Comparison of ENCODE assay signal across 16 cellular contexts in the genomic region with DNA sequence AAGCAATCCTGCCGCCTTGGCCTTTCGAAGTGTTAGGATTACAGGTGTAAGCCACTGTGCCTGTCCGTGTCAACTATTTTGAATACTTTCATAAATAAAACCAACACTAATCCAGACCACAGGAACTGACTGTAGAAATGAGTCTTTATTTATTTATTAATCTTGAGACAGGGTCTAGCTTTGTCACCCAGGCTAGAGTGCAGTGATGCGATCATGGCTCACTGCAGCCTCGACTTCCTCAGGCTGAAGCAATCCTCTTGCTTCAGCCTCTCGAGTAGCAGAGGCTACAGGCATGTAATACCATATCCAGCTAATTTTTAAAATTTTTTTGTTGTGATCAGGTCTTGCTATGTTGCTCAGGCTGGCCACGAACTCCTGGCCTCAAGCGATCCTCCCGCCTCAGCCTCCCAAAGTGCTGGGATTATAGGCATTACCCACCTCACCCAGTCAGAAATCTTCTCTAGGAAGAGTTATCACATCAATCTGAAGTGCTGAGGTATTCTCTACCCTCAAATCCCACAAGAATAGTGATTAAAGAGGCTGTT. TPM values are rescaled to one million over a fixed set of nuclear protein-coding genes. Genes with fewer than 3 reads are reported as not detected.
DNase-seq lines count a peak whose midpoint lies in the region; ATAC-seq, FAIRE-seq and TF ChIP-seq lines count a peak whose summit lies in the region.
"Had no signal": no experiment of that assay in that cellular context is flagged by ENCODE, and none has a peak within 500 bp of the region (broad histone marks: within the 10 kb centered on the region; RNA-seq: fewer than 3 reads in every experiment).

No MANE protein-coding gene starts in this region.

- H3K36me3 ChIP-seq in IMR-90 (ENCODE audit: control insufficient read depth, insufficient read depth, low read length) (peaks cover 12% of the 10 kb centered on the region), K562 (ENCODE audit: control insufficient read depth, insufficient read depth, low read length) (peaks cover 28% of the 10 kb centered on the region), SJCRH30 (peaks cover 7% of the 10 kb centered on the region)

- TF ChIP-seq POLR2A in IMR-90 (IDR thresholded peaks at IDR 0.05; ENCODE audit: low read depth, low read length) (no peak), K562 (conservative IDR thresholded peaks at IDR 0.05) (no peak)

- H4K91ac ChIP-seq in IMR-90 (ENCODE audit: insufficient read depth, low read depth, low read length), result peak overlapping the region; percentile 8; the same call in 1 of the 2 replicates

- H3K4me3 ChIP-seq in IMR-90 (ENCODE audit: insufficient read depth, low read depth, low read length) (no peak overlapping the region), K562 (no peak overlapping the region), SJCRH30 (no peak overlapping the region)

- no peaks in the 10 kb centered on the region for H3K27me3 ChIP-seq in IMR-90 (ENCODE audit: control insufficient read depth, insufficient read depth, low read length)
- no peaks in the 10 kb centered on the region for H3K27me3 ChIP-seq in K562 (ENCODE audit: control insufficient read depth in 2 of 2, insufficient read depth in 2 of 2, low read length in 2 of 2)
- H3K27me3 ChIP-seq in SJCRH30, result no peaks in the 10 kb centered on the region

- H2BK20ac ChIP-seq in IMR-90 (ENCODE audit: low read depth, low read length), result 0 out of 2 replicates have a peak overlapping the region, but pooled peaks have one; percentile 24

- ATAC-seq in IMR-90 (ENCODE audit: low read depth) (no peak), K562 (no peak)
- no peak for ATAC-seq in stimulated activated effector memory CD8-positive, alpha-beta T cell treated with anti-CD3 and anti-CD28 coated beads, Interleukin-12 subunit alpha, Interleukin-12 subunit beta, amount 100 ng/mL, for 72 hours

- peak overlapping the region; percentile 59; the same call in 1 of the 2 replicates for H2AK5ac ChIP-seq in IMR-90 (ENCODE audit: low read depth, low read length)

- H3K9me3 ChIP-seq in IMR-90 (ENCODE audit: control insufficient read depth, insufficient read depth, low read length) (no peaks in the 10 kb centered on the region), K562 (replicated peaks; ENCODE audit: control insufficient read depth, insufficient read depth, low read depth, low read length) (no peaks in the 10 kb centered on the region), SJCRH30 (replicated peaks) (no peaks in the 10 kb centered on the region)
- H3K9me3 ChIP-seq: Caco-2 had no signal

- H3K4me1 ChIP-seq in IMR-90 (ENCODE audit: control insufficient read depth, insufficient read depth, low read length) (peaks cover 15% of the 10 kb centered on the region), K562 (replicated peaks in 1 of 2; ENCODE audit: control insufficient read depth in 2 of 2, insufficient read depth in 2 of 2, low read length in 2 of 2) (peaks cover 0 to 6% of the 10 kb centered on the region in 2 experiments; a peak in 3 of 5 replicates), SJCRH30 (peaks cover 17% of the 10 kb centered on the region)

- peak overlapping the region; percentile 7; the same call in 1 of the 2 replicates for H4K5ac ChIP-seq in IMR-90 (ENCODE audit: low read depth, low read length)

- peak overlapping the region; percentile 9; the same call in 1 of the 2 replicates for H3K18ac ChIP-seq in IMR-90 (ENCODE audit: low read depth, low read length)

- H4K8ac ChIP-seq in IMR-90 (ENCODE audit: low read depth in 2 of 2, low read length in 2 of 2), result peak overlapping the region in 1 of 2 experiments; percentile 41; a peak in 2 of 4 replicates

- peak overlapping the region; percentile 64 for H3K27ac Mint-ChIP-seq in activated T-cell treated with anti-CD3 and anti-CD28 coated beads, Interleukin-2, amount 50 U/mL, for 24 hours
- peak overlapping the region; percentile 40 for H3K27ac Mint-ChIP-seq in stimulated activated effector memory CD8-positive, alpha-beta T cell treated with anti-CD3 and anti-CD28 coated beads, Interleukin-12 subunit alpha, Interleukin-12 subunit beta, amount 100 ng/mL, for 72 hours

- no peak overlapping the region for H3K4me3 Mint-ChIP-seq in activated T-cell treated with anti-CD3 and anti-CD28 coated beads, Interleukin-2, amount 50 U/mL, for 24 hours
- no peak overlapping the region for H3K4me3 Mint-ChIP-seq in stimulated activated effector memory CD8-positive, alpha-beta T cell treated with anti-CD3 and anti-CD28 coated beads, Interleukin-12 subunit alpha, Interleukin-12 subunit beta, amount 100 ng/mL, for 72 hours

- no peaks in the 10 kb centered on the region for H3K27me3 Mint-ChIP-seq in activated T-cell treated with anti-CD3 and anti-CD28 coated beads, Interleukin-2, amount 50 U/mL, for 24 hours

- peak overlapping the region; percentile 35; the same call in 1 of the 2 replicates for H3K23ac ChIP-seq in IMR-90 (ENCODE audit: low read depth, low read length)

- CTCF ChIA-PET in IMR-90 (lab: Yijun Ruan, JAX) (interaction anchor here (0.5 kb wide), 1 partner anchor 97 kb away, joined by 3 read pairs; no protein-coding TSS in a partner anchor), K562 (lab: Yijun Ruan, JAX; ENCODE audit: low intra/inter-chr PET ratio) (no interaction called here)

- H3K9me1 ChIP-seq in IMR-90 (ENCODE audit: insufficient read depth, low read length) (peaks cover 13% of the 10 kb centered on the region; the same call in 1 of the 2 replicates), K562 (ENCODE audit: control insufficient read depth, insufficient read depth, low read length) (peaks cover 3% of the 10 kb centered on the region)

- intact Hi-C loops in IMR-90 (cut with micrococcal nuclease) (no loop called here), K562 (cut with micrococcal nuclease) (no loop called here)

- H3K36me3 Mint-ChIP-seq in activated T-cell treated with anti-CD3 and anti-CD28 coated beads, Interleukin-2, amount 50 U/mL, for 24 hours (ENCODE audit: low read depth), result peaks cover 28% of the 10 kb centered on the region
- peaks cover 51% of the 10 kb centered on the region for H3K36me3 Mint-ChIP-seq in stimulated activated effector memory CD8-positive, alpha-beta T cell treated with anti-CD3 and anti-CD28 coated beads, Interleukin-12 subunit alpha, Interleukin-12 subunit beta, amount 100 ng/mL, for 72 hours

- no peaks in the 10 kb centered on the region for H3K9me3 Mint-ChIP-seq in activated T-cell treated with anti-CD3 and anti-CD28 coated beads, Interleukin-2, amount 50 U/mL, for 24 hours
- no peaks in the 10 kb centered on the region for H3K9me3 Mint-ChIP-seq in stimulated activated effector memory CD8-positive, alpha-beta T cell treated with anti-CD3 and anti-CD28 coated beads, Interleukin-12 subunit alpha, Interleukin-12 subunit beta, amount 100 ng/mL, for 72 hours

- 0 out of 3 replicates have a peak overlapping the region, but pooled peaks have one; percentile 48 for H2BK15ac ChIP-seq in IMR-90 (ENCODE audit: low read depth, low read length)

- H3K9ac ChIP-seq in IMR-90 (ENCODE audit: low read depth, low read length) (no peak overlapping the region), K562 (ENCODE audit: insufficient read depth in 1 of 2, low read depth in 2 of 2, low read length in 2 of 2) (no peak overlapping the region)

- H3K27ac ChIP-seq in IMR-90 (ENCODE audit: insufficient read depth, low read length), result no peak overlapping the region
- H3K27ac ChIP-seq in K562 (ENCODE audit: extremely low read depth, low read depth, low read length), result no peak overlapping the region
- H3K27ac ChIP-seq in SJCRH30, result no peak overlapping the region

- no peak overlapping the region for H2AFZ ChIP-seq in IMR-90 (replicated peaks; ENCODE audit: low read length, poor library complexity)
- H2AFZ ChIP-seq in K562 (ENCODE audit: low read depth, low read length), result no peak overlapping the region

- peaks cover 3% of the 10 kb centered on the region; the same call in 1 of the 2 replicates for H4K20me1 ChIP-seq in IMR-90 (ENCODE audit: insufficient read depth, low read length)
- no peaks in the 10 kb centered on the region; the same call in 1 of the 2 replicates for H4K20me1 ChIP-seq in K562 (replicated peaks; ENCODE audit: control insufficient read depth, insufficient read depth, low read length)

- H3K4me2 ChIP-seq in IMR-90 (ENCODE audit: low read depth, low read length) (no peak overlapping the region), K562 (ENCODE audit: insufficient read depth, low read length) (no peak overlapping the region)

- BruUV-seq in IMR-90 (replicated peaks; lab: Mats Ljungman, UMichigan), result no TSS peak
- no TSS peak for BruUV-seq in K562 (replicated peaks; lab: Mats Ljungman, UMichigan)

- H3K79me1 ChIP-seq in IMR-90 (ENCODE audit: low read depth in 1 of 2, low read length in 2 of 2), result peaks cover 40 to 69% of the 10 kb centered on the region in 2 experiments

- TF ChIP-seq RAD21 in IMR-90 (IDR thresholded peaks at IDR 0.05; ENCODE audit: low read length), result no peak
- TF ChIP-seq RAD21 in K562 (CRISPR knock-in tag; conservative IDR thresholded peaks at IDR 0.05 in 1 of 2, IDR thresholded peaks at IDR 0.05 in 1 of 2), result no peak

- DNase-seq in activated T-cell treated with anti-CD3 and anti-CD28 coated beads, Interleukin-2, amount 50 U/mL, for 24 hours, result no peak
- DNase-seq in activated T-cell treated with anti-CD3 and anti-CD28 coated beads, Interleukin-2, amount 50 U/mL, for 48 hours, result no peak
- DNase-seq in IMR-90, result peak; percentile 29
- DNase-seq in K562 (ENCODE audit: extremely low read depth in 1 of 4, low spot score in 3 of 4), result no peak
- no peak for DNase-seq in stimulated activated effector memory CD8-positive, alpha-beta T cell treated with anti-CD3 and anti-CD28 coated beads, Interleukin-12 subunit alpha, Interleukin-12 subunit beta, amount 100 ng/mL, for 72 hours (ENCODE audit: low spot score in 2 of 2)
- no peak for DNase-seq in GM19238 (ENCODE audit: insufficient read length, low spot score)
- DNase-seq in SJCRH30, result no peak
- DNase-seq in activated gamma-delta T cell (lab: John Stamatoyannopoulos, UW), result no peak
- DNase-seq: C1 segment of cervical spinal cord, Caco-2, DMS53, H7, Kasumi-1, NCI-H187 treated with DMSO at 0.1 percent for 48 hours, NCI-H446 had no signal

- H3K4ac ChIP-seq in IMR-90 (ENCODE audit: low read depth, low read length), result peak overlapping the region; percentile 57; the same call in 1 of the 2 replicates

- no CpG with 5 or more reads among the region's 9 CpGs for WGBS in IMR-90 (ENCODE audit: extremely low coverage in 2 of 2, insufficient read length in 1 of 2), 2 experiments
- 91% methylated on average over 9 of the region's 9 CpGs for WGBS in K562 (ENCODE audit: insufficient coverage, low coverage, missing lambda C conversion rate)

- H3K56ac ChIP-seq in IMR-90 (ENCODE audit: extremely low read depth, insufficient read depth, low read length), result no peak overlapping the region; the same call in 1 of the 2 replicates

- H2BK5ac ChIP-seq in IMR-90 (ENCODE audit: low read depth, low read length, poor library complexity, severe bottlenecking), result peak overlapping the region; percentile 38

- H2AK9ac ChIP-seq in IMR-90 (replicated peaks; ENCODE audit: low read depth, low read length, poor library complexity), result no peak overlapping the region

- TF ChIP-seq CTCF in IMR-90 (conservative IDR thresholded peaks at IDR 0.05; ENCODE audit: low read depth, low read length) (no peak), K562 (IDR thresholded peaks at IDR 0.05 in 2 of 3, conservative IDR thresholded peaks at IDR 0.05 in 1 of 3; ENCODE audit: insufficient read depth in 2 of 3, low read depth in 1 of 3, low read length in 3 of 3) (no peak)

- POLR2A ChIA-PET in IMR-90 (lab: Charles Lee; ENCODE audit: unreplicated experiment), result no interaction called here
- POLR2A ChIA-PET in K562 (lab: Yijun Ruan, JAX), result no interaction called here

- H2BK120ac ChIP-seq in IMR-90 (ENCODE audit: low read depth, low read length), result peak overlapping the region; percentile 54; the same call in 1 of the 2 replicates

- H3K79me2 ChIP-seq in K562 (ENCODE audit: control insufficient read depth, insufficient read depth, low read length), result no peaks in the 10 kb centered on the region

- H3K4me1 Mint-ChIP-seq in activated T-cell treated with anti-CD3 and anti-CD28 coated beads, Interleukin-2, amount 50 U/mL, for 24 hours (ENCODE audit: low read depth), result peaks cover 2% of the 10 kb centered on the region
- no peaks in the 10 kb centered on the region for H3K4me1 Mint-ChIP-seq in stimulated activated effector memory CD8-positive, alpha-beta T cell treated with anti-CD3 and anti-CD28 coated beads, Interleukin-12 subunit alpha, Interleukin-12 subunit beta, amount 100 ng/mL, for 72 hours

- in situ Hi-C loops in IMR-90 (cut with MboI; ENCODE audit: low sequenced_read_pairs), result no loop called here
- in situ Hi-C loops in K562 (cut with MboI), result no loop called here

- dilution Hi-C loops in IMR-90 (cut with HindIII; ENCODE audit: low sequenced_read_pairs, unreplicated experiment), result no loop called here

- no peak for TF ChIP-seq EP300 in K562 (IDR thresholded peaks at IDR 0.05; ENCODE audit: low read length)

- FAIRE-seq in K562 (lab: Jason Lieb, UNC), result no peak
- FAIRE-seq: GM12891 had no signal

- peak overlapping the region; percentile 55 for H3K14ac ChIP-seq in IMR-90 (replicated peaks; ENCODE audit: low read depth, low read length)

RNA-seq across cellular contexts. Expression of a gene that starts 21.7 kb away (rescaled TPM):
- total RNA-seq in IMR-90 (2012; rRNA removed) (3.2 and 3.3 TPM in 2 replicates), K562 (2014; rRNA removed) (19.9 and 27.8 TPM in 2 replicates), K562 (2014; rRNA removed; fragmentation: Illumina TruSeq; extraction: Trizol) (3.3 and 3.7 TPM in 2 replicates), K562 (2015; rRNA removed; fragmentation: Illumina TruSeq; extraction: Trizol) (8.0 and 8.3 TPM in 2 replicates), K562 (2021) (17.8 and 20.9 TPM in 2 replicates)
- polyA plus RNA-seq in IMR-90 (2012; rRNA removed) (5.8 and 7.5 TPM in 2 replicates), K562 (2011; rRNA removed) (10.9 and 15.9 TPM in 2 replicates), K562 (2014; fragmentation: Illumina TruSeq; extraction: Trizol) (8.1 and 13.6 TPM in 2 replicates), K562 (2014; fragmentation: Nextera tagmentation; extraction: Ambion mirVana) (under 1 TPM; 0.17 to 0.32 TPM), K562 (2014; rRNA removed) (10.3 and 15.5 TPM in 2 replicates)
- polyA plus RNA-seq in IMR-90 (2012; cell fraction: cytosol; rRNA removed), result 3.2 and 10.3 TPM in 2 replicates
- polyA plus RNA-seq in IMR-90 (2012; cell fraction: nucleus; rRNA removed; ENCODE audit: low replicate concordance), result 3.8 and 21.9 TPM in 2 replicates
- 6.0 and 32.3 TPM in 2 replicates for total RNA-seq in K562 (2011; cell fraction: chromatin; rRNA removed; ENCODE audit: low replicate concordance)
- 25.7 and 37.9 TPM in 2 replicates for total RNA-seq in K562 (2011; cell fraction: nucleolus; rRNA removed)
- total RNA-seq in K562 (2011; cell fraction: nucleoplasm; rRNA removed), result 15.3 and 20.1 TPM in 2 replicates
- polyA plus RNA-seq in K562 (2011; cell fraction: cytosol; rRNA removed), result 14.2 and 28.7 TPM in 2 replicates
- 22.8 and 30.9 TPM in 2 replicates for polyA plus RNA-seq in K562 (2011; cell fraction: nucleus; rRNA removed)
- 16.0 and 21.8 TPM in 2 replicates for polyA plus RNA-seq in K562 (2012)
- polyA minus RNA-seq in K562 (2011; rRNA and poly(A)+ RNA removed), result 11.8 and 19.8 TPM in 2 replicates
- polyA minus RNA-seq in K562 (2011; cell fraction: cytosol; rRNA and poly(A)+ RNA removed), result 18.6 and 24.7 TPM in 2 replicates
- 21.7 and 22.7 TPM in 2 replicates for polyA minus RNA-seq in K562 (2011; cell fraction: nucleus; rRNA and poly(A)+ RNA removed)
- 1.3 and 1.9 TPM in 2 replicates for total RNA-seq in SJCRH30 (2014; rRNA removed; shearing (Covaris generic))

RNA-seq across cellular contexts. Expression of a gene that starts 46.2 kb away (rescaled TPM):
- 3.3 and 4.5 TPM in 2 replicates for total RNA-seq in IMR-90 (2012; rRNA removed)
- 16.8 and 17.2 TPM in 2 replicates for polyA plus RNA-seq in IMR-90 (2012; rRNA removed)
- polyA plus RNA-seq in IMR-90 (2012; cell fraction: cytosol; rRNA removed), result 13.6 and 18.3 TPM in 2 replicates
- polyA plus RNA-seq in IMR-90 (2012; cell fraction: nucleus; rRNA removed; ENCODE audit: low replicate concordance), result 34.8 and 65.2 TPM in 2 replicates
- total RNA-seq in K562 (2011; cell fraction: chromatin; rRNA removed; ENCODE audit: low replicate concordance), result 15.4 and 51.0 TPM in 2 replicates
- 25.4 and 38.4 TPM in 2 replicates for total RNA-seq in K562 (2011; cell fraction: nucleolus; rRNA removed)
- 20.2 and 22.1 TPM in 2 replicates for total RNA-seq in K562 (2011; cell fraction: nucleoplasm; rRNA removed)
- total RNA-seq in K562 (2014; rRNA removed), result 6.3 and 7.0 TPM in 2 replicates
- 2.7 and 4.3 TPM in 2 replicates for total RNA-seq in K562 (2014; rRNA removed; fragmentation: Illumina TruSeq; extraction: Trizol)
- total RNA-seq in K562 (2015; rRNA removed; fragmentation: Illumina TruSeq; extraction: Trizol), result 5.2 and 6.0 TPM in 2 replicates
- total RNA-seq in K562 (2021), result 11.2 and 15.1 TPM in 2 replicates
- polyA plus RNA-seq in K562 (2011; rRNA removed), result 21.0 and 33.1 TPM in 2 replicates
- polyA plus RNA-seq in K562 (2011; cell fraction: cytosol; rRNA removed), result 31.5 and 39.3 TPM in 2 replicates
- polyA plus RNA-seq in K562 (2011; cell fraction: nucleus; rRNA removed), result 84.8 and 93.8 TPM in 2 replicates
- polyA plus RNA-seq in K562 (2012), result 14.3 and 15.2 TPM in 2 replicates
- 4.4 and 10.8 TPM in 2 replicates for polyA plus RNA-seq in K562 (2014; fragmentation: Illumina TruSeq; extraction: Trizol)
- 1 to 10 TPM in 1 of 2 experiments, under 1 TPM in 1; 0.73 to 1.1 TPM for polyA plus RNA-seq in K562 (2014; fragmentation: Nextera tagmentation; extraction: Ambion mirVana)
- polyA plus RNA-seq in K562 (2014; rRNA removed), result 14.8 and 17.1 TPM in 2 replicates
- polyA minus RNA-seq in K562 (2011; rRNA and poly(A)+ RNA removed), result 7.3 and 9.1 TPM in 2 replicates
- polyA minus RNA-seq in K562 (2011; cell fraction: cytosol; rRNA and poly(A)+ RNA removed), result 9.3 and 17.2 TPM in 2 replicates
- polyA minus RNA-seq in K562 (2011; cell fraction: nucleus; rRNA and poly(A)+ RNA removed), result 17.2 and 21.5 TPM in 2 replicates
- total RNA-seq in SJCRH30 (2014; rRNA removed; shearing (Covaris generic)), result 7.9 and 9.9 TPM in 2 replicates
